In genomic region chr12:75953312-75953906, GRCh38 we compare ENCODE assay signal across 8 cellular contexts.
DNase-seq lines count a peak whose midpoint lies in the region; TF ChIP-seq lines count a peak whose summit lies in the region.

No MANE protein-coding gene starts in this region.

- WGBS in mesendoderm (ENCODE audit: extremely low coverage, insufficient coverage, low lambda C conversion rate) = no CpG with 5 or more reads among the region's 5 CpGs

- H3K36me3 ChIP-seq in mesendoderm (ENCODE audit: control insufficient read depth, insufficient read depth, low read length) = no peaks in the 10 kb centered on the region
- H3K36me3 ChIP-seq in HAP-1 (replicated peaks) = no peaks in the 10 kb centered on the region

- peak overlapping the region; percentile 83 for H2BK120ac ChIP-seq in mesendoderm (ENCODE audit: low read depth, low read length)

- no peak overlapping the region for H3K4me3 ChIP-seq in cardiac fibroblast (replicated peaks in 1 of 2; ENCODE audit: low read depth in 2 of 2, low read length in 2 of 2)
- no peak overlapping the region for H3K4me3 ChIP-seq in mesendoderm (ENCODE audit: low read length)
- H3K4me3 ChIP-seq in HAP-1 = no peak overlapping the region

- H4K8ac ChIP-seq in mesendoderm (ENCODE audit: low read depth, low read length) = no peak overlapping the region

- H2BK15ac ChIP-seq in mesendoderm (replicated peaks; ENCODE audit: low read depth) = peak overlapping the region; percentile 21

- H3K79me2 ChIP-seq in mesendoderm (ENCODE audit: control insufficient read depth, insufficient read depth, low read length) = no peaks in the 10 kb centered on the region

- H3K27me3 ChIP-seq in mesendoderm (ENCODE audit: insufficient read depth, low read length, poor library complexity) = no peaks in the 10 kb centered on the region
- no peaks in the 10 kb centered on the region for H3K27me3 ChIP-seq in HAP-1 (ENCODE audit: low read depth)

- H3K4me1 ChIP-seq in mesendoderm (ENCODE audit: control insufficient read depth, low read depth, low read length) (no peaks in the 10 kb centered on the region), HAP-1 (peaks cover 7% of the 10 kb centered on the region)

- no peak overlapping the region for H3K4me2 ChIP-seq in mesendoderm (ENCODE audit: low read length)

- H3K9ac ChIP-seq in mesendoderm (ENCODE audit: low read length) = no peak overlapping the region

- H3K18ac ChIP-seq in mesendoderm (ENCODE audit: low read length) = peak overlapping the region; percentile 20

- TF ChIP-seq CTCF in cardiac fibroblast (IDR thresholded peaks at IDR 0.05; ENCODE audit: low read depth, low read length) = no peak

- H3K56ac ChIP-seq in mesendoderm (ENCODE audit: low read length) = peak overlapping the region; percentile 63

- H2BK5ac ChIP-seq in mesendoderm (ENCODE audit: low read length) = no peak overlapping the region

- in situ Hi-C loops in HAP-1 (cut with MboI; ENCODE audit: low sequenced_read_pairs) = no loop called here

- H3K23ac ChIP-seq in mesendoderm (ENCODE audit: low read length) = peak overlapping the region; percentile 15

- H3K79me1 ChIP-seq in mesendoderm (ENCODE audit: low read length) = no peaks in the 10 kb centered on the region

- no peak overlapping the region for H3K4ac ChIP-seq in mesendoderm (ENCODE audit: low read depth, low read length)

- H3K9me3 ChIP-seq in HAP-1 = no peaks in the 10 kb centered on the region

- no peak overlapping the region for H2AK5ac ChIP-seq in mesendoderm (ENCODE audit: low read length)

- DNase-seq in AG08395 (ENCODE audit: low spot score) (peak; percentile 57), M059J (ENCODE audit: low read depth) (peak; percentile 88), cardiac fibroblast (ENCODE audit: low read depth in 2 of 2) (peak; percentile 58 to 70), mesendoderm (no peak), cerebellar cortex (ENCODE audit: low spot score) (no peak), HAP-1 (ENCODE audit: low spot score in 2 of 2) (no peak), NCI-H2081 treated with DMSO at 0.1 percent for 48 hours (lab: John Stamatoyannopoulos, UW) (no peak)
- no peak for DNase-seq in activated CD8-positive, alpha-beta memory T cell treated with anti-CD3 and anti-CD28 coated beads for 24 hours

- H4K5ac ChIP-seq in mesendoderm (ENCODE audit: low read length) = no peak overlapping the region

- H3K27ac ChIP-seq in mesendoderm (ENCODE audit: low read depth, low read length) = no peak overlapping the region

Comparison
In these comparisons a context has a peak if more than half of its experiments do, and no peak if none do; other contexts are left out.
1. DNase-seq: peak in AG08395 (single experiment), M059J (single experiment) and cardiac fibroblast (2 of 2); none in mesendoderm (single experiment), cerebellar cortex (single experiment), activated CD8-positive, alpha-beta memory T cell treated with anti-CD3 and anti-CD28 coated beads for 24 hours (single experiment), HAP-1 (0 of 2) and NCI-H2081 treated with DMSO at 0.1 percent for 48 hours (single experiment).